Comparison of ENCODE assay signal across 1 cellular context in genomic region chr17:41930009-41930832, GRCh38.
TF ChIP-seq lines count a peak whose summit lies in the region.

Gene ODAD4, plus strand, starts transcription at chr17:41930617. Its CDS starts 107 bp downstream, at chr17:41930724.

TF ChIP-seq in HepG2, 621 proteins besides CTCF, POLR2A, EP300 and RAD21 (continued from another document and continues in another):
- TF ChIP-seq PRDM10 (CRISPR knock-in tag; IDR thresholded peaks at IDR 0.05; ENCODE audit: low read depth) (peak; percentile 43; the same call in 1 of the 2 replicates), KLF13 (CRISPR knock-in tag; IDR thresholded peaks at IDR 0.05) (no peak), HDAC1 (CRISPR knock-in tag; IDR thresholded peaks at IDR 0.05) (peak; percentile 77), ZNF432 (CRISPR knock-in tag; IDR thresholded peaks at IDR 0.05; ENCODE audit: borderline replicate concordance) (no peak), TAF15 (IDR thresholded peaks at IDR 0.05; ENCODE audit: low read depth, low read length, poor library complexity, severe bottlenecking) (no peak), FOSL1 (CRISPR knock-in tag; IDR thresholded peaks at IDR 0.05; ENCODE audit: borderline replicate concordance) (no peak), ZNF572 (CRISPR knock-in tag; IDR thresholded peaks at IDR 0.05) (peak; percentile 73; the same call in 1 of the 2 replicates), TRIM24 (CRISPR knock-in tag; IDR thresholded peaks at IDR 0.05) (no peak), LBX2 (CRISPR knock-in tag; IDR thresholded peaks at IDR 0.05; ENCODE audit: borderline replicate concordance) (0 out of 2 replicates have a peak, but pooled peaks have one; percentile 71), GTF2F1 (IDR thresholded peaks at IDR 0.05; ENCODE audit: low read length) (no peak), ZNF577 (CRISPR knock-in tag; IDR thresholded peaks at IDR 0.05; ENCODE audit: borderline replicate concordance, low read depth) (no peak), ZNF33A (CRISPR knock-in tag; IDR thresholded peaks at IDR 0.05; ENCODE audit: borderline replicate concordance) (no peak), RFX1 (IDR thresholded peaks at IDR 0.05) (peak; percentile 79), RNF219 (CRISPR knock-in tag; IDR thresholded peaks at IDR 0.05) (no peak; the same call in 1 of the 2 replicates), EHMT2 (IDR thresholded peaks at IDR 0.05; ENCODE audit: borderline replicate concordance, low read depth, low read length) (no peak), ZNF777 (CRISPR knock-in tag; IDR thresholded peaks at IDR 0.05) (peak; percentile 66; the same call in 1 of the 2 replicates), ZNF451 (CRISPR knock-in tag; IDR thresholded peaks at IDR 0.05) (peak; percentile 93), ZNF24 (IDR thresholded peaks at IDR 0.05) (no peak; the same call in 1 of the 2 replicates), JUN (CRISPR knock-in tag; IDR thresholded peaks at IDR 0.05) (0 out of 2 replicates have a peak, but pooled peaks have one; percentile 58), POGZ (CRISPR knock-in tag; IDR thresholded peaks at IDR 0.05) (peak; percentile 85), KDM2A (CRISPR knock-in tag; IDR thresholded peaks at IDR 0.05; ENCODE audit: borderline replicate concordance, low read depth) (peak; percentile 94), ZNF644 (CRISPR knock-in tag; IDR thresholded peaks at IDR 0.05; ENCODE audit: low read depth) (no peak; the same call in 1 of the 2 replicates), GLI4 (CRISPR knock-in tag; IDR thresholded peaks at IDR 0.05; ENCODE audit: borderline replicate concordance) (peak; percentile 88), PAF1 (CRISPR knock-in tag; IDR thresholded peaks at IDR 0.05) (no peak), ZNF160 (CRISPR knock-in tag; IDR thresholded peaks at IDR 0.05) (peak; percentile 79), ZMYM2 (CRISPR knock-in tag; IDR thresholded peaks at IDR 0.05) (peak; percentile 59; the same call in 1 of the 2 replicates), ZNF20 (CRISPR knock-in tag; IDR thresholded peaks at IDR 0.05) (no peak), KAT2B (IDR thresholded peaks at IDR 0.05; ENCODE audit: borderline replicate concordance, low read depth, low read length) (no peak), MEIS1 (CRISPR knock-in tag; IDR thresholded peaks at IDR 0.05; ENCODE audit: borderline replicate concordance) (peak; percentile 84), U2AF1 (optimal IDR thresholded peaks at IDR 0.05; ENCODE audit: low read depth, low read length) (no peak), CCDC6 (CRISPR knock-in tag; IDR thresholded peaks at IDR 0.05) (peak; percentile 93), MZF1 (CRISPR knock-in tag; IDR thresholded peaks at IDR 0.05; ENCODE audit: borderline replicate concordance) (0 out of 2 replicates have a peak, but pooled peaks have one; percentile 63), ZSCAN20 (CRISPR knock-in tag; IDR thresholded peaks at IDR 0.05; ENCODE audit: borderline replicate concordance) (no peak; the same call in 1 of the 2 replicates), ZZZ3 (CRISPR knock-in tag; IDR thresholded peaks at IDR 0.05; ENCODE audit: borderline replicate concordance) (peak; percentile 86; the same call in 1 of the 2 replicates), BRF2 (CRISPR knock-in tag; IDR thresholded peaks at IDR 0.05) (no peak), KDM5A (IDR thresholded peaks at IDR 0.05; ENCODE audit: borderline replicate concordance, low read length) (no peak), SUZ12 (IDR thresholded peaks at IDR 0.05; ENCODE audit: low read depth, low read length) (no peak), HMG20B (CRISPR knock-in tag; conservative IDR thresholded peaks at IDR 0.05) (peak; percentile 67; the same call in 1 of the 2 replicates), RELA (CRISPR knock-in tag; IDR thresholded peaks at IDR 0.05) (peak; percentile 83; the same call in 1 of the 2 replicates), DZIP1 (CRISPR knock-in tag; IDR thresholded peaks at IDR 0.05) (no peak), ZNF256 (CRISPR knock-in tag; conservative IDR thresholded peaks at IDR 0.05) (0 out of 2 replicates have a peak, but pooled peaks have one; percentile 79), ASH2L (IDR thresholded peaks at IDR 0.05; ENCODE audit: insufficient read length, low read depth, low read length) (peak; percentile 79), ZNF501 (CRISPR knock-in tag; IDR thresholded peaks at IDR 0.05) (peak; percentile 98), ZNF225 (CRISPR knock-in tag; IDR thresholded peaks at IDR 0.05) (peak; percentile 63; the same call in 1 of the 2 replicates), ZNF383 (CRISPR knock-in tag; IDR thresholded peaks at IDR 0.05; ENCODE audit: borderline replicate concordance) (peak; percentile 95), MBD4 (IDR thresholded peaks at IDR 0.05; ENCODE audit: borderline replicate concordance, low read length) (no peak), ZBTB3 (CRISPR knock-in tag; IDR thresholded peaks at IDR 0.05; ENCODE audit: borderline replicate concordance, low read depth) (peak; percentile 80; the same call in 1 of the 2 replicates), NONO (IDR thresholded peaks at IDR 0.05) (no peak), NONO (CRISPR knock-in tag; conservative IDR thresholded peaks at IDR 0.05) (peak; percentile 87; the same call in 1 of the 2 replicates), TP53 (CRISPR knock-in tag; conservative IDR thresholded peaks at IDR 0.05) (no peak), ATF1 (CRISPR knock-in tag; IDR thresholded peaks at IDR 0.05) (no peak), ZNF788 (CRISPR knock-in tag; IDR thresholded peaks at IDR 0.05; ENCODE audit: borderline replicate concordance) (peak; percentile 95), GATAD1 (CRISPR knock-in tag; IDR thresholded peaks at IDR 0.05) (peak; percentile 85), ZNF17 (CRISPR knock-in tag; IDR thresholded peaks at IDR 0.05) (no peak), NFYB (CRISPR knock-in tag; IDR thresholded peaks at IDR 0.05) (peak; percentile 35; the same call in 1 of the 2 replicates)
- TF ChIP-seq, protein P1, sequence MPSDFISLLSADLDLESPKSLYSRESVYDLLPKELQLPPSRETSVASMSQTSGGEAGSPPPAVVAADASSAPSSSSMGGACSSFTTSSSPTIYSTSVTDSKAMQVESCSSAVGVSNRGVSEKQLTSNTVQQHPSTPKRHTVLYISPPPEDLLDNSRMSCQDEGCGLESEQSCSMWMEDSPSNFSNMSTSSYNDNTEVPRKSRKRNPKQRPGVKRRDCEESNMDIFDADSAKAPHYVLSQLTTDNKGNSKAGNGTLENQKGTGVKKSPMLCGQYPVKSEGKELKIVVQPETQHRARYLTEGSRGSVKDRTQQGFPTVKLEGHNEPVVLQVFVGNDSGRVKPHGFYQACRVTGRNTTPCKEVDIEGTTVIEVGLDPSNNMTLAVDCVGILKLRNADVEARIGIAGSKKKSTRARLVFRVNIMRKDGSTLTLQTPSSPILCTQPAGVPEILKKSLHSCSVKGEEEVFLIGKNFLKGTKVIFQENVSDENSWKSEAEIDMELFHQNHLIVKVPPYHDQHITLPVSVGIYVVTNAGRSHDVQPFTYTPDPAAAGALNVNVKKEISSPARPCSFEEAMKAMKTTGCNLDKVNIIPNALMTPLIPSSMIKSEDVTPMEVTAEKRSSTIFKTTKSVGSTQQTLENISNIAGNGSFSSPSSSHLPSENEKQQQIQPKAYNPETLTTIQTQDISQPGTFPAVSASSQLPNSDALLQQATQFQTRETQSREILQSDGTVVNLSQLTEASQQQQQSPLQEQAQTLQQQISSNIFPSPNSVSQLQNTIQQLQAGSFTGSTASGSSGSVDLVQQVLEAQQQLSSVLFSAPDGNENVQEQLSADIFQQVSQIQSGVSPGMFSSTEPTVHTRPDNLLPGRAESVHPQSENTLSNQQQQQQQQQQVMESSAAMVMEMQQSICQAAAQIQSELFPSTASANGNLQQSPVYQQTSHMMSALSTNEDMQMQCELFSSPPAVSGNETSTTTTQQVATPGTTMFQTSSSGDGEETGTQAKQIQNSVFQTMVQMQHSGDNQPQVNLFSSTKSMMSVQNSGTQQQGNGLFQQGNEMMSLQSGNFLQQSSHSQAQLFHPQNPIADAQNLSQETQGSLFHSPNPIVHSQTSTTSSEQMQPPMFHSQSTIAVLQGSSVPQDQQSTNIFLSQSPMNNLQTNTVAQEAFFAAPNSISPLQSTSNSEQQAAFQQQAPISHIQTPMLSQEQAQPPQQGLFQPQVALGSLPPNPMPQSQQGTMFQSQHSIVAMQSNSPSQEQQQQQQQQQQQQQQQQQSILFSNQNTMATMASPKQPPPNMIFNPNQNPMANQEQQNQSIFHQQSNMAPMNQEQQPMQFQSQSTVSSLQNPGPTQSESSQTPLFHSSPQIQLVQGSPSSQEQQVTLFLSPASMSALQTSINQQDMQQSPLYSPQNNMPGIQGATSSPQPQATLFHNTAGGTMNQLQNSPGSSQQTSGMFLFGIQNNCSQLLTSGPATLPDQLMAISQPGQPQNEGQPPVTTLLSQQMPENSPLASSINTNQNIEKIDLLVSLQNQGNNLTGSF (CRISPR knock-in tag; IDR thresholded peaks at IDR 0.05), result 0 out of 2 replicates have a peak, but pooled peaks have one; percentile 65
- TF ChIP-seq, protein P2, sequence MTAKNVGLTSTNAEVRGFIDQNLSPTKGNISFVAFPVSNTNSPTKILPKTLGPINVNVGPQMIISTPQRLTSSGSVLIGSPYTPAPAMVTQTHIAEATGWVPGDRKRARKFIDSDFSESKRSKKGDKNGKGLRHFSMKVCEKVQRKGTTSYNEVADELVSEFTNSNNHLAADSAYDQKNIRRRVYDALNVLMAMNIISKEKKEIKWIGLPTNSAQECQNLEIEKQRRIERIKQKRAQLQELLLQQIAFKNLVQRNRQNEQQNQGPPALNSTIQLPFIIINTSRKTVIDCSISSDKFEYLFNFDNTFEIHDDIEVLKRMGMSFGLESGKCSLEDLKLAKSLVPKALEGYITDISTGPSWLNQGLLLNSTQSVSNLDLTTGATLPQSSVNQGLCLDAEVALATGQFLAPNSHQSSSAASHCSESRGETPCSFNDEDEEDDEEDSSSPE (CRISPR knock-in tag; IDR thresholded peaks at IDR 0.05), result peak; percentile 93
